Comparison of ENCODE assay signal across 13 cellular contexts in genomic region chr7:142795339-142795863, GRCh38. TPM values are rescaled to one million over a fixed set of nuclear protein-coding genes. Genes with fewer than 3 reads are reported as not detected.
A peak's percentile ranks its signal among the peaks of the same experiment; 100 is the strongest.
DNase-seq lines count a peak whose midpoint lies in the region; ATAC-seq and TF ChIP-seq lines count a peak whose summit lies in the region.
"Had no signal": no experiment of that assay in that cellular context is flagged by ENCODE, and none has a peak within 500 bp of the region (broad histone marks: within the 10 kb centered on the region; RNA-seq: fewer than 3 reads in every experiment).

No MANE protein-coding gene starts in this region.

- no peak overlapping the region for H2BK120ac ChIP-seq in mesenchymal stem cell (ENCODE audit: low read depth, low read length)

- H3K36me3 ChIP-seq in PC-9 (ENCODE audit: low read depth) = peaks cover 12% of the 10 kb centered on the region; the same call in 1 of the 2 replicates
- no peaks in the 10 kb centered on the region for H3K36me3 ChIP-seq in mesenchymal stem cell (ENCODE audit: control insufficient read depth in 1 of 2, insufficient read depth in 2 of 2, low read depth in 1 of 2, low read length in 2 of 2)
- H3K36me3 ChIP-seq: breast epithelium, heart left ventricle, pancreas had no signal

- no peaks in the 10 kb centered on the region for H3K9me3 Mint-ChIP-seq in immature natural killer cell

- peak; percentile 35 for DNase-seq in A172 (ENCODE audit: low spot score)
- DNase-seq in PC-9 = peak; percentile 84 to 93
- DNase-seq in activated T-helper 9 cell treated with anti-CD3 and anti-CD28 coated beads, Interleukin-2, amount 50 U/mL, for 16 hours (ENCODE audit: low read depth) = peak; percentile 55
- DNase-seq in immature natural killer cell = peak; percentile 62 to 67 (median 66)
- no peak for DNase-seq in mesenchymal stem cell
- DNase-seq: heart left ventricle, pancreas, substantia nigra had no signal

- H3K27me3 ChIP-seq in PC-9 (ENCODE audit: insufficient read depth, low read depth) (no peaks in the 10 kb centered on the region), mesenchymal stem cell (ENCODE audit: control insufficient read depth in 1 of 2, insufficient read depth in 1 of 2, low read length in 2 of 2) (peaks cover 89 to 96% of the 10 kb centered on the region in 2 experiments)

- no peak overlapping the region for H2BK12ac ChIP-seq in mesenchymal stem cell (ENCODE audit: low read length in 2 of 2)

- no peak overlapping the region for H3K23ac ChIP-seq in mesenchymal stem cell (ENCODE audit: low read length in 2 of 2)

- H3K27me3 Mint-ChIP-seq in immature natural killer cell (ENCODE audit: low read depth in 3 of 3) = peaks cover 16 to 34% (median 24%) of the 10 kb centered on the region in 3 donors

- ATAC-seq in HG03045 (IDR thresholded peaks at IDR 0.05; ENCODE audit: unreplicated experiment) = no peak
- ATAC-seq in GM18867 (IDR thresholded peaks at IDR 0.05; ENCODE audit: unreplicated experiment) = no peak
- ATAC-seq in GM19035 (IDR thresholded peaks at IDR 0.05; ENCODE audit: unreplicated experiment) = no peak
- ATAC-seq: pancreas had no signal

- H2AK5ac ChIP-seq in mesenchymal stem cell (ENCODE audit: low read length, severe bottlenecking) = no peak overlapping the region

- peaks cover 83% of the 10 kb centered on the region in 2 donors for H3K4me1 Mint-ChIP-seq in immature natural killer cell

- no peak overlapping the region for H3K18ac ChIP-seq in mesenchymal stem cell (ENCODE audit: low read depth in 1 of 2, low read length in 2 of 2)

- H3K27ac ChIP-seq in PC-9 (peak overlapping the region; percentile 92), mesenchymal stem cell (ENCODE audit: low read length, poor library complexity, severe bottlenecking) (no peak overlapping the region)
- H3K27ac ChIP-seq: breast epithelium, KMS-11, pancreas had no signal

- no peaks in the 10 kb centered on the region for H3K9me3 ChIP-seq in PC-9 (ENCODE audit: insufficient read depth, low read depth)
- H3K9me3 ChIP-seq in mesenchymal stem cell (ENCODE audit: control insufficient read depth, low read length) = no peaks in the 10 kb centered on the region
- H3K9me3 ChIP-seq: breast epithelium, heart left ventricle, pancreas had no signal

- no TSS peak for BruUV-seq in PC-9 (replicated peaks; lab: Mats Ljungman, UMichigan)

- H3K9me2 ChIP-seq in PC-9 (ENCODE audit: insufficient read depth) = no peaks in the 10 kb centered on the region

- no peak overlapping the region for H4K8ac ChIP-seq in mesenchymal stem cell (ENCODE audit: low read length)

- H2AFZ ChIP-seq in PC-9 (no peak overlapping the region), mesenchymal stem cell (ENCODE audit: low read depth, low read length) (no peak overlapping the region)

- peaks cover 47% of the 10 kb centered on the region for H3K79me2 ChIP-seq in PC-9 (ENCODE audit: low read depth)

- no peak overlapping the region for H3K14ac ChIP-seq in mesenchymal stem cell (ENCODE audit: low read length in 2 of 2)

- no peak overlapping the region for H3K4ac ChIP-seq in mesenchymal stem cell (ENCODE audit: low read depth in 1 of 2, low read length in 2 of 2)

- peaks cover 18% of the 10 kb centered on the region; the same call in 1 of the 2 replicates for H3F3A ChIP-seq in PC-9 (ENCODE audit: insufficient read depth, low read depth)

- no peak overlapping the region for H4K91ac ChIP-seq in mesenchymal stem cell (ENCODE audit: low read length)

- peaks cover 61% of the 10 kb centered on the region for H3K4me1 ChIP-seq in PC-9 (replicated peaks; ENCODE audit: insufficient read depth)
- peaks cover 13% of the 10 kb centered on the region for H3K4me1 ChIP-seq in mesenchymal stem cell (ENCODE audit: control insufficient read depth, insufficient read depth, low read depth, low read length)
- H3K4me1 ChIP-seq: pancreas had no signal

- peaks cover 20 to 45% (median 42%) of the 10 kb centered on the region in 3 donors for H3K36me3 Mint-ChIP-seq in immature natural killer cell

- H4K20me1 ChIP-seq in PC-9 (ENCODE audit: insufficient read depth) = no peaks in the 10 kb centered on the region

- no peak for TF ChIP-seq CTCF in PC-9 (conservative IDR thresholded peaks at IDR 0.05)

- 45% methylated on average over 3 of the region's 5 CpGs for WGBS in mesenchymal stem cell

- no peaks in the 10 kb centered on the region for H3K79me1 ChIP-seq in mesenchymal stem cell (replicated peaks; ENCODE audit: low read length, poor library complexity, severe bottlenecking)

- peak overlapping the region; percentile 98 to 100 (median 100) for H3K4me3 Mint-ChIP-seq in immature natural killer cell

- no peak overlapping the region for H3K9ac ChIP-seq in mesenchymal stem cell (ENCODE audit: low read length)
- H3K9ac ChIP-seq: KMS-11 had no signal

- peak overlapping the region; percentile 97 to 100 (median 100) for H3K27ac Mint-ChIP-seq in immature natural killer cell

- CTCF ChIA-PET in PC-9 (lab: Charles Lee) = interaction anchor here (1.7 to 1.8 kb wide), 2 partner anchors 12 kb away, joined by 5 to 6 read pairs; no protein-coding TSS in a partner anchor

- no peak overlapping the region for H2BK15ac ChIP-seq in mesenchymal stem cell (ENCODE audit: low read depth, poor library complexity, severe bottlenecking)

- POLR2A ChIA-PET in PC-9 (lab: Charles Lee; ENCODE audit: unreplicated experiment) = interaction anchor here (0.6 to 1.3 kb wide), 4 partner anchors 15 to 355 kb away, joined by 3 to 11 read pairs (median 4); partner anchors contain the start of gene EPHB6

- H3K4me2 ChIP-seq in PC-9 (peak overlapping the region; percentile 99), mesenchymal stem cell (ENCODE audit: low read length, poor library complexity, severe bottlenecking) (no peak overlapping the region)
- H3K4me2 ChIP-seq: KMS-11 had no signal

- intact Hi-C loops in PC-9 (cut with micrococcal nuclease; ENCODE audit: unreplicated experiment) = loop anchor here (1.0 to 5.0 kb wide), 4 partner anchors 13 to 818 kb away; no protein-coding TSS in a partner anchor

- H3K4me3 ChIP-seq in PC-9 = peak overlapping the region; percentile 93
- no peak overlapping the region for H3K4me3 ChIP-seq in mesenchymal stem cell (ENCODE audit: insufficient read depth in 1 of 2, low read depth in 1 of 2, low read length in 2 of 2)
- H3K4me3 ChIP-seq: pancreas had no signal

- no peak overlapping the region for H2BK5ac ChIP-seq in mesenchymal stem cell (ENCODE audit: low read depth, low read length, poor library complexity, severe bottlenecking)

RNA-seq across cellular contexts. Expression of gene PRSS2, which starts 24.6 kb away (rescaled TPM):
- not detected in 2 replicates for total RNA-seq in A172 (2014; rRNA removed; shearing (Covaris generic))
- total RNA-seq in PC-9 (2021) = not detected in 2 replicates
- not detected for polyA plus RNA-seq in immature natural killer cell
- polyA plus RNA-seq in mesenchymal stem cell (2013, experiment 1 of 2) = not detected
- polyA plus RNA-seq in mesenchymal stem cell (2013, experiment 2 of 2) = not detected
- total RNA-seq: breast epithelium had no signal

RNA-seq across cellular contexts. Expression of gene PRSS1, which starts 46.1 kb away (rescaled TPM):
- total RNA-seq in A172 (2014; rRNA removed; shearing (Covaris generic)) = not detected in 2 replicates
- 0.94 TPM in 1 of 2 replicates, not detected in the other for total RNA-seq in PC-9 (2021)
- polyA plus RNA-seq in immature natural killer cell = under 1 TPM in 1 of 3 donors, not detected in 2; 0.13 TPM
- polyA plus RNA-seq in mesenchymal stem cell (2013, experiment 1 of 2) = not detected
- not detected for polyA plus RNA-seq in mesenchymal stem cell (2013, experiment 2 of 2)
- total RNA-seq: breast epithelium had no signal

RNA-seq across cellular contexts. Expression of gene EPHB6, which starts 59.5 kb away (rescaled TPM):
- 2.0 and 2.7 TPM in 2 replicates for total RNA-seq in A172 (2014; rRNA removed; shearing (Covaris generic))
- total RNA-seq in PC-9 (2021) = 39.2 and 72.9 TPM in 2 replicates
- 1 to 10 TPM; 2.4 to 3.8 (median 2.6) TPM for polyA plus RNA-seq in immature natural killer cell
- polyA plus RNA-seq in mesenchymal stem cell (2013, experiment 1 of 2) = 0.33 TPM
- 0.67 TPM for polyA plus RNA-seq in mesenchymal stem cell (2013, experiment 2 of 2)

Comparison
In these comparisons a context has a peak if more than half of its experiments do, and no peak if none do; other contexts are left out.
1. RNA of gene EPHB6, which starts 59.5 kb away (total RNA-seq): 39.2 to 72.9 TPM in PC-9; 2.0 to 2.7 TPM in A172; every median in the first group is over 10 times any median in the second.